In genomic region chr12:98653866-98654493, GRCh38 we compare ENCODE assay signal across 9 cellular contexts. TPM values are rescaled to one million over a fixed set of nuclear protein-coding genes. Genes with fewer than 3 reads are reported as not detected.
DNase-seq lines count a peak whose midpoint lies in the region; ATAC-seq and TF ChIP-seq lines count a peak whose summit lies in the region.
"Had no signal": no experiment of that assay in that cellular context is flagged by ENCODE, and none has a peak within 500 bp of the region (broad histone marks: within the 10 kb centered on the region; RNA-seq: fewer than 3 reads in every experiment).

No MANE protein-coding gene starts in this region.

- H3K27me3 ChIP-seq in OCI-LY1 (ENCODE audit: insufficient read depth, low read length): no peaks in the 10 kb centered on the region
- H3K27me3 ChIP-seq: BLaER1 had no signal

- no peaks in the 10 kb centered on the region for H3K79me2 ChIP-seq in OCI-LY1 (ENCODE audit: insufficient read depth, low read length)

- H3K4me3 ChIP-seq in OCI-LY1 (ENCODE audit: low read depth, low read length, poor library complexity, severe bottlenecking): no peak overlapping the region
- H3K4me3 ChIP-seq: BLaER1 had no signal

- no peak overlapping the region for H2AFZ ChIP-seq in OCI-LY1 (ENCODE audit: low read length)

- H3K9me2 ChIP-seq in OCI-LY1 (ENCODE audit: low read depth, low read length): no peaks in the 10 kb centered on the region

- no peaks in the 10 kb centered on the region for H4K20me1 ChIP-seq in OCI-LY1 (ENCODE audit: insufficient read depth, low read length)
- H4K20me1 ChIP-seq: BLaER1 had no signal

- no peaks in the 10 kb centered on the region for H3K9me3 ChIP-seq in OCI-LY1 (ENCODE audit: low read length)
- H3K9me3 ChIP-seq: BLaER1 had no signal

- TF ChIP-seq CTCF in OCI-LY1 (IDR thresholded peaks at IDR 0.05; ENCODE audit: low read length): peak; percentile 77

- H3K27ac ChIP-seq in OCI-LY1 (ENCODE audit: low read depth, low read length, poor library complexity, severe bottlenecking): no peak overlapping the region
- H3K27ac ChIP-seq: BLaER1 had no signal

- H3K4me1 ChIP-seq in OCI-LY1 (ENCODE audit: insufficient read depth, low read length, severe bottlenecking): no peaks in the 10 kb centered on the region
- H3K4me1 ChIP-seq: BLaER1 had no signal

- DNase-seq in NCI-H1092 treated with DMSO at 0.1 percent for 48 hours (lab: John Stamatoyannopoulos, UW): peak; percentile 40
- DNase-seq in NCI-H1092 (lab: John Stamatoyannopoulos, UW): no peak
- DNase-seq in HT1080 (ENCODE audit: low read depth): peak; percentile 32
- DNase-seq in dedifferentiated amniotic fluid mesenchymal stem cell (ENCODE audit: extremely low spot score): peak; percentile 74
- DNase-seq in middle frontal gyrus (ENCODE audit: extremely low spot score, low spot score): peak; percentile 35

- no peak for ATAC-seq in GM21526 (IDR thresholded peaks at IDR 0.05; ENCODE audit: low FRiP score, unreplicated experiment)
- no peak for ATAC-seq in HG03108 (IDR thresholded peaks at IDR 0.05; ENCODE audit: unreplicated experiment)

- H3K9ac ChIP-seq in OCI-LY1 (ENCODE audit: low read length): no peak overlapping the region
- H3K9ac ChIP-seq: BLaER1 had no signal

- H3F3A ChIP-seq in OCI-LY1 (ENCODE audit: insufficient read depth, low read length): no peaks in the 10 kb centered on the region

- H3K36me3 ChIP-seq in OCI-LY1 (ENCODE audit: insufficient read depth, low read length): peaks cover 56% of the 10 kb centered on the region

- H3K4me2 ChIP-seq in OCI-LY1 (ENCODE audit: low read length): no peak overlapping the region
- H3K4me2 ChIP-seq: BLaER1 had no signal

RNA-seq across cellular contexts. Expression of gene APAF1, which starts 8.9 kb away (rescaled TPM):
- total RNA-seq in HT1080 (2014; rRNA removed; shearing (Covaris generic)): 10.0 and 11.4 TPM in 2 replicates
- 8.2 and 13.2 TPM in 2 replicates for polyA plus RNA-seq in HT1080 (2015; cell fraction: cytosol; rRNA removed)
- polyA plus RNA-seq in HT1080 (2015; cell fraction: nucleus; rRNA removed): 19.1 and 21.5 TPM in 2 replicates

RNA-seq across cellular contexts. Expression of gene IKBIP, which starts 9.4 kb away (rescaled TPM):
- total RNA-seq in HT1080 (2014; rRNA removed; shearing (Covaris generic)): 62.7 and 67.1 TPM in 2 replicates
- 73.6 and 84.5 TPM in 2 replicates for polyA plus RNA-seq in HT1080 (2015; cell fraction: cytosol; rRNA removed)
- 61.4 and 61.6 TPM in 2 replicates for polyA plus RNA-seq in HT1080 (2015; cell fraction: nucleus; rRNA removed)
